Comparison of ENCODE assay signal across 1 cellular context in genomic region chr4:2141762-2142520, GRCh38.
TF ChIP-seq lines count a peak whose summit lies in the region.

No MANE protein-coding gene starts in this region.

TF ChIP-seq in WTC11, 78 proteins besides CTCF, POLR2A, EP300 and RAD21 (continued from another document):
- TF ChIP-seq, protein P1, sequence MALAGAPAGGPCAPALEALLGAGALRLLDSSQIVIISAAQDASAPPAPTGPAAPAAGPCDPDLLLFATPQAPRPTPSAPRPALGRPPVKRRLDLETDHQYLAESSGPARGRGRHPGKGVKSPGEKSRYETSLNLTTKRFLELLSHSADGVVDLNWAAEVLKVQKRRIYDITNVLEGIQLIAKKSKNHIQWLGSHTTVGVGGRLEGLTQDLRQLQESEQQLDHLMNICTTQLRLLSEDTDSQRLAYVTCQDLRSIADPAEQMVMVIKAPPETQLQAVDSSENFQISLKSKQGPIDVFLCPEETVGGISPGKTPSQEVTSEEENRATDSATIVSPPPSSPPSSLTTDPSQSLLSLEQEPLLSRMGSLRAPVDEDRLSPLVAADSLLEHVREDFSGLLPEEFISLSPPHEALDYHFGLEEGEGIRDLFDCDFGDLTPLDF (CRISPR knock-in tag; IDR thresholded peaks at IDR 0.05) = no peak
- no peak for TF ChIP-seq FOXP4 (CRISPR knock-in tag; IDR thresholded peaks at IDR 0.05)
- TF ChIP-seq KAT7 (CRISPR knock-in tag; IDR thresholded peaks at IDR 0.05; ENCODE audit: borderline replicate concordance) = no peak
- no peak for TF ChIP-seq GABPB1 (CRISPR knock-in tag; IDR thresholded peaks at IDR 0.05)
